In the genomic region with DNA sequence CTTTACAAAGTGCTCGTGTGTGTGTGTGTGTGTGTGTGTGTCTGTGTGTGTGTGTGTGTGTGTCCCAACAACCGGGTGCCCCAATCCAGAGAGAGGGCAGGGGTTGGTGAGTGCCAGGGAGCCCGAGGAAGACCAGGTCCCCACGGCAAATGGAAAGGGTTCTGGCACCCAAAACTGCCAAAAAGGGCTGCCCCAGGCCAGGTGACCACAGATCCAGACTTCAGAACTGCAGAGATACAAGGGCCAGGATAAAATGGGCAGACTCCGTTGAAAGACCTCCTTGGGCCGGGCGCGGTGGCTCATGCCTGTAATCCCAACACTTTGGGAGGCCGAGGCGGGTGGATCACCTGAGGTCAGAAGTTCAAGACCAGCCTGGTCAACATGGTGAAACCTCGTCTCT, we compare ENCODE assay signal across 11 cellular contexts. TPM values are rescaled to one million over a fixed set of nuclear protein-coding genes. Genes with fewer than 3 reads are reported as not detected.
"Had no signal": no experiment of that assay in that cellular context is flagged by ENCODE, and none has a peak within 500 bp of the region (broad histone marks: within the 10 kb centered on the region; RNA-seq: fewer than 3 reads in every experiment).

No MANE protein-coding gene starts in this region.

RNA-seq across cellular contexts. Expression of gene EFCAB9, which starts 44.5 kb away (rescaled TPM):
- total RNA-seq: activated CD8-positive, alpha-beta T cell treated with anti-CD3 and anti-CD28 coated beads, Interleukin-2, amount 10 ng/mL, durations not matched to agents 7 days and 5 days; activated T-cell treated with anti-CD3 and anti-CD28 coated beads, Interleukin-2, amount 50 U/mL, for 4 hours; endothelial cell of umbilical vein; esophagus muscularis mucosa; gastroesophageal sphincter; heart left ventricle; kidney epithelial cell; left lung; lung microvascular endothelial cell; sigmoid colon; WTC11 had no signal
- polyA plus RNA-seq: endothelial cell of umbilical vein, heart left ventricle, sigmoid colon had no signal
